In the genomic region with DNA sequence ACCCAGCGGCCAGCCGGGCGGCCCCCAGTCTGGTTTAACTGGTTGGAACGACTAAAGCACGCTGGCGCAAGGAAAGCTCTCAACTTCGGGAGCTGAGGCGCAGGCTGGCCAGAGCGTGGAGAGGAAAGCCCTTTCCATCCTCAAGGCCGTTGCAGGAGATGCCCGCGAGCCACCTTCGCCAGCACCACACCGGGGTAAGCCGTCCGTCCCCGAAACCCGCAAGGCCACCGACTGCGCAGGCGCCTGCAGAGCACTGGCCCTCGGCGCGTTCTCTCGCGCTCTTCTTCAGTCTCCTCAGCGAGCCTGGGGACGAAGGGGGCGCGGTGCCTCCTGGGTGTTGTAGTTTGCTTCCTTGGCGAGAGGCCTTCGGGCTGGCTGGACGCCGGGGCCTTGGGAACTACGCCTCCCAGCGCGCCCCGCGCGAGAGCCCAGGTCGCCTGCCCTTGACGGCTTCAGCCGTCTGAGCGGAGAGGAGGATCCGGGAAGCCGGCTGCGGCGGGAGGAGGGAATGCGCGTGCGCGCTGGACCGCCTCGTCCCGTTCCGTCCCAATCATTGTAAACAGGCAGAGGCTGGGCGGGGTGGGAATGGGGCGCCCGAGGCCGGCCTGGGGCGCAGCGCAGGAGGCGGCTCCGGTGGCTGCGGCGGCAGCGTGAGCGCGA, we compare ENCODE assay signal across 1 cellular context.
TF ChIP-seq lines count a peak whose summit lies in the region.

TSS of gene RALBP1 (plus strand) at position 531 of the 660 bp plus-strand sequence. CDS start 37,533 bp downstream, outside the sequence.

TF ChIP-seq in HepG2, 621 proteins besides CTCF, POLR2A, EP300 and RAD21 (continued from another document and continues in another):
- TF ChIP-seq, protein P1, sequence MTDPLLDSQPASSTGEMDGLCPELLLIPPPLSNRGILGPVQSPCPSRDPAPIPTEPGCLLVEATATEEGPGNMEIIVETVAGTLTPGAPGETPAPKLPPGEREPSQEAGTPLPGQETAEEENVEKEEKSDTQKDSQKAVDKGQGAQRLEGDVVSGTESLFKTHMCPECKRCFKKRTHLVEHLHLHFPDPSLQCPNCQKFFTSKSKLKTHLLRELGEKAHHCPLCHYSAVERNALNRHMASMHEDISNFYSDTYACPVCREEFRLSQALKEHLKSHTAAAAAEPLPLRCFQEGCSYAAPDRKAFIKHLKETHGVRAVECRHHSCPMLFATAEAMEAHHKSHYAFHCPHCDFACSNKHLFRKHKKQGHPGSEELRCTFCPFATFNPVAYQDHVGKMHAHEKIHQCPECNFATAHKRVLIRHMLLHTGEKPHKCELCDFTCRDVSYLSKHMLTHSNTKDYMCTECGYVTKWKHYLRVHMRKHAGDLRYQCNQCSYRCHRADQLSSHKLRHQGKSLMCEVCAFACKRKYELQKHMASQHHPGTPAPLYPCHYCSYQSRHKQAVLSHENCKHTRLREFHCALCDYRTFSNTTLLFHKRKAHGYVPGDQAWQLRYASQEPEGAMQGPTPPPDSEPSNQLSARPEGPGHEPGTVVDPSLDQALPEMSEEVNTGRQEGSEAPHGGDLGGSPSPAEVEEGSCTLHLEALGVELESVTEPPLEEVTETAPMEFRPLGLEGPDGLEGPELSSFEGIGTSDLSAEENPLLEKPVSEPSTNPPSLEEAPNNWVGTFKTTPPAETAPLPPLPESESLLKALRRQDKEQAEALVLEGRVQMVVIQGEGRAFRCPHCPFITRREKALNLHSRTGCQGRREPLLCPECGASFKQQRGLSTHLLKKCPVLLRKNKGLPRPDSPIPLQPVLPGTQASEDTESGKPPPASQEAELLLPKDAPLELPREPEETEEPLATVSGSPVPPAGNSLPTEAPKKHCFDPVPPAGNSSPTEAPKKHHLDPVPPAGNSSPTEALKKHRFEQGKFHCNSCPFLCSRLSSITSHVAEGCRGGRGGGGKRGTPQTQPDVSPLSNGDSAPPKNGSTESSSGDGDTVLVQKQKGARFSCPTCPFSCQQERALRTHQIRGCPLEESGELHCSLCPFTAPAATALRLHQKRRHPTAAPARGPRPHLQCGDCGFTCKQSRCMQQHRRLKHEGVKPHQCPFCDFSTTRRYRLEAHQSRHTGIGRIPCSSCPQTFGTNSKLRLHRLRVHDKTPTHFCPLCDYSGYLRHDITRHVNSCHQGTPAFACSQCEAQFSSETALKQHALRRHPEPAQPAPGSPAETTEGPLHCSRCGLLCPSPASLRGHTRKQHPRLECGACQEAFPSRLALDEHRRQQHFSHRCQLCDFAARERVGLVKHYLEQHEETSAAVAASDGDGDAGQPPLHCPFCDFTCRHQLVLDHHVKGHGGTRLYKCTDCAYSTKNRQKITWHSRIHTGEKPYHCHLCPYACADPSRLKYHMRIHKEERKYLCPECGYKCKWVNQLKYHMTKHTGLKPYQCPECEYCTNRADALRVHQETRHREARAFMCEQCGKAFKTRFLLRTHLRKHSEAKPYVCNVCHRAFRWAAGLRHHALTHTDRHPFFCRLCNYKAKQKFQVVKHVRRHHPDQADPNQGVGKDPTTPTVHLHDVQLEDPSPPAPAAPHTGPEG (CRISPR knock-in tag; IDR thresholded peaks at IDR 0.05) = no peak
- 0 out of 2 replicates have a peak, but pooled peaks have one; percentile 17 for TF ChIP-seq ZNF546 (CRISPR knock-in tag; conservative IDR thresholded peaks at IDR 0.05)
- no peak; the same call in none of the 2 replicates for TF ChIP-seq ELF1 (CRISPR knock-in tag; IDR thresholded peaks at IDR 0.05)
- TF ChIP-seq ZNF615 (CRISPR knock-in tag; IDR thresholded peaks at IDR 0.05; ENCODE audit: borderline replicate concordance) = no peak
- TF ChIP-seq NPAS2 (CRISPR knock-in tag; IDR thresholded peaks at IDR 0.05; ENCODE audit: borderline replicate concordance) = no peak
- TF ChIP-seq ZNF547 (CRISPR knock-in tag; IDR thresholded peaks at IDR 0.05) = no peak; the same call in 1 of the 2 replicates
- TF ChIP-seq POLR2AphosphoS2 (IDR thresholded peaks at IDR 0.05; ENCODE audit: low read depth, low read length) = no peak
- TF ChIP-seq ZNF788 (CRISPR knock-in tag; IDR thresholded peaks at IDR 0.05; ENCODE audit: borderline replicate concordance) = peak; percentile 88
- no peak for TF ChIP-seq SRF (IDR thresholded peaks at IDR 0.05; ENCODE audit: low read depth, low read length)
- no peak for TF ChIP-seq PRPF4 (IDR thresholded peaks at IDR 0.05; ENCODE audit: low read depth, low read length, poor library complexity, severe bottlenecking)
- TF ChIP-seq NCOA2 (CRISPR knock-in tag; IDR thresholded peaks at IDR 0.05) = peak; percentile 44; the same call in 1 of the 2 replicates
- TF ChIP-seq U2AF2 (IDR thresholded peaks at IDR 0.05; ENCODE audit: low read depth, low read length) = no peak
- no peak; the same call in 1 of the 2 replicates for TF ChIP-seq SIN3B (IDR thresholded peaks at IDR 0.05; ENCODE audit: low read length)
- TF ChIP-seq, protein P2, sequence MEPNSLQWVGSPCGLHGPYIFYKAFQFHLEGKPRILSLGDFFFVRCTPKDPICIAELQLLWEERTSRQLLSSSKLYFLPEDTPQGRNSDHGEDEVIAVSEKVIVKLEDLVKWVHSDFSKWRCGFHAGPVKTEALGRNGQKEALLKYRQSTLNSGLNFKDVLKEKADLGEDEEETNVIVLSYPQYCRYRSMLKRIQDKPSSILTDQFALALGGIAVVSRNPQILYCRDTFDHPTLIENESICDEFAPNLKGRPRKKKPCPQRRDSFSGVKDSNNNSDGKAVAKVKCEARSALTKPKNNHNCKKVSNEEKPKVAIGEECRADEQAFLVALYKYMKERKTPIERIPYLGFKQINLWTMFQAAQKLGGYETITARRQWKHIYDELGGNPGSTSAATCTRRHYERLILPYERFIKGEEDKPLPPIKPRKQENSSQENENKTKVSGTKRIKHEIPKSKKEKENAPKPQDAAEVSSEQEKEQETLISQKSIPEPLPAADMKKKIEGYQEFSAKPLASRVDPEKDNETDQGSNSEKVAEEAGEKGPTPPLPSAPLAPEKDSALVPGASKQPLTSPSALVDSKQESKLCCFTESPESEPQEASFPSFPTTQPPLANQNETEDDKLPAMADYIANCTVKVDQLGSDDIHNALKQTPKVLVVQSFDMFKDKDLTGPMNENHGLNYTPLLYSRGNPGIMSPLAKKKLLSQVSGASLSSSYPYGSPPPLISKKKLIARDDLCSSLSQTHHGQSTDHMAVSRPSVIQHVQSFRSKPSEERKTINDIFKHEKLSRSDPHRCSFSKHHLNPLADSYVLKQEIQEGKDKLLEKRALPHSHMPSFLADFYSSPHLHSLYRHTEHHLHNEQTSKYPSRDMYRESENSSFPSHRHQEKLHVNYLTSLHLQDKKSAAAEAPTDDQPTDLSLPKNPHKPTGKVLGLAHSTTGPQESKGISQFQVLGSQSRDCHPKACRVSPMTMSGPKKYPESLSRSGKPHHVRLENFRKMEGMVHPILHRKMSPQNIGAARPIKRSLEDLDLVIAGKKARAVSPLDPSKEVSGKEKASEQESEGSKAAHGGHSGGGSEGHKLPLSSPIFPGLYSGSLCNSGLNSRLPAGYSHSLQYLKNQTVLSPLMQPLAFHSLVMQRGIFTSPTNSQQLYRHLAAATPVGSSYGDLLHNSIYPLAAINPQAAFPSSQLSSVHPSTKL (CRISPR knock-in tag; IDR thresholded peaks at IDR 0.05) = no peak; the same call in 1 of the 2 replicates
- TF ChIP-seq CCDC6 (CRISPR knock-in tag; IDR thresholded peaks at IDR 0.05) = no peak
- no peak for TF ChIP-seq NFIB (CRISPR knock-in tag; IDR thresholded peaks at IDR 0.05; ENCODE audit: borderline replicate concordance)
- TF ChIP-seq ATF3 (CRISPR knock-in tag; IDR thresholded peaks at IDR 0.05) = no peak
- TF ChIP-seq ZNF331 (CRISPR knock-in tag; IDR thresholded peaks at IDR 0.05) = peak; percentile 100
- peak; percentile 51; the same call in 1 of the 2 replicates for TF ChIP-seq ZNF276 (CRISPR knock-in tag; IDR thresholded peaks at IDR 0.05; ENCODE audit: low read depth)
- TF ChIP-seq TBL1XR1 (IDR thresholded peaks at IDR 0.05; ENCODE audit: borderline replicate concordance, low read length, partially characterized antibody) = peak; percentile 57
- no peak for TF ChIP-seq ZNF569 (CRISPR knock-in tag; IDR thresholded peaks at IDR 0.05; ENCODE audit: borderline replicate concordance)
- TF ChIP-seq FOXP1 (IDR thresholded peaks at IDR 0.05) = no peak
- 0 out of 2 replicates have a peak, but pooled peaks have one; percentile 18 for TF ChIP-seq FOXP1 (CRISPR knock-in tag; IDR thresholded peaks at IDR 0.05)
- no peak for TF ChIP-seq ZNF749 (CRISPR knock-in tag; IDR thresholded peaks at IDR 0.05; ENCODE audit: borderline replicate concordance)
- no peak for TF ChIP-seq ZNF766 (CRISPR knock-in tag; IDR thresholded peaks at IDR 0.05; ENCODE audit: borderline replicate concordance)
- TF ChIP-seq, protein P3, sequence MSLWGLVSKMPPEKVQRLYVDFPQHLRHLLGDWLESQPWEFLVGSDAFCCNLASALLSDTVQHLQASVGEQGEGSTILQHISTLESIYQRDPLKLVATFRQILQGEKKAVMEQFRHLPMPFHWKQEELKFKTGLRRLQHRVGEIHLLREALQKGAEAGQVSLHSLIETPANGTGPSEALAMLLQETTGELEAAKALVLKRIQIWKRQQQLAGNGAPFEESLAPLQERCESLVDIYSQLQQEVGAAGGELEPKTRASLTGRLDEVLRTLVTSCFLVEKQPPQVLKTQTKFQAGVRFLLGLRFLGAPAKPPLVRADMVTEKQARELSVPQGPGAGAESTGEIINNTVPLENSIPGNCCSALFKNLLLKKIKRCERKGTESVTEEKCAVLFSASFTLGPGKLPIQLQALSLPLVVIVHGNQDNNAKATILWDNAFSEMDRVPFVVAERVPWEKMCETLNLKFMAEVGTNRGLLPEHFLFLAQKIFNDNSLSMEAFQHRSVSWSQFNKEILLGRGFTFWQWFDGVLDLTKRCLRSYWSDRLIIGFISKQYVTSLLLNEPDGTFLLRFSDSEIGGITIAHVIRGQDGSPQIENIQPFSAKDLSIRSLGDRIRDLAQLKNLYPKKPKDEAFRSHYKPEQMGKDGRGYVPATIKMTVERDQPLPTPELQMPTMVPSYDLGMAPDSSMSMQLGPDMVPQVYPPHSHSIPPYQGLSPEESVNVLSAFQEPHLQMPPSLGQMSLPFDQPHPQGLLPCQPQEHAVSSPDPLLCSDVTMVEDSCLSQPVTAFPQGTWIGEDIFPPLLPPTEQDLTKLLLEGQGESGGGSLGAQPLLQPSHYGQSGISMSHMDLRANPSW (CRISPR knock-in tag; IDR thresholded peaks at IDR 0.05; ENCODE audit: borderline replicate concordance) = no peak
- TF ChIP-seq KAT2B (IDR thresholded peaks at IDR 0.05; ENCODE audit: borderline replicate concordance, low read depth, low read length) = no peak
- peak; percentile 96 for TF ChIP-seq RBFOX2 (IDR thresholded peaks at IDR 0.05; ENCODE audit: low read depth, low read length)
- no peak for TF ChIP-seq ZNF101 (CRISPR knock-in tag; IDR thresholded peaks at IDR 0.05; ENCODE audit: borderline replicate concordance, low read depth)
- 0 out of 2 replicates have a peak, but pooled peaks have one; percentile 36 for TF ChIP-seq TP53 (CRISPR knock-in tag; conservative IDR thresholded peaks at IDR 0.05)
- peak; percentile 86 for TF ChIP-seq ZFX (CRISPR knock-in tag; IDR thresholded peaks at IDR 0.05; ENCODE audit: low read depth)
- TF ChIP-seq NONO (IDR thresholded peaks at IDR 0.05) = no peak
- peak; percentile 72; the same call in 1 of the 2 replicates for TF ChIP-seq NONO (CRISPR knock-in tag; conservative IDR thresholded peaks at IDR 0.05)
- TF ChIP-seq, protein P4, sequence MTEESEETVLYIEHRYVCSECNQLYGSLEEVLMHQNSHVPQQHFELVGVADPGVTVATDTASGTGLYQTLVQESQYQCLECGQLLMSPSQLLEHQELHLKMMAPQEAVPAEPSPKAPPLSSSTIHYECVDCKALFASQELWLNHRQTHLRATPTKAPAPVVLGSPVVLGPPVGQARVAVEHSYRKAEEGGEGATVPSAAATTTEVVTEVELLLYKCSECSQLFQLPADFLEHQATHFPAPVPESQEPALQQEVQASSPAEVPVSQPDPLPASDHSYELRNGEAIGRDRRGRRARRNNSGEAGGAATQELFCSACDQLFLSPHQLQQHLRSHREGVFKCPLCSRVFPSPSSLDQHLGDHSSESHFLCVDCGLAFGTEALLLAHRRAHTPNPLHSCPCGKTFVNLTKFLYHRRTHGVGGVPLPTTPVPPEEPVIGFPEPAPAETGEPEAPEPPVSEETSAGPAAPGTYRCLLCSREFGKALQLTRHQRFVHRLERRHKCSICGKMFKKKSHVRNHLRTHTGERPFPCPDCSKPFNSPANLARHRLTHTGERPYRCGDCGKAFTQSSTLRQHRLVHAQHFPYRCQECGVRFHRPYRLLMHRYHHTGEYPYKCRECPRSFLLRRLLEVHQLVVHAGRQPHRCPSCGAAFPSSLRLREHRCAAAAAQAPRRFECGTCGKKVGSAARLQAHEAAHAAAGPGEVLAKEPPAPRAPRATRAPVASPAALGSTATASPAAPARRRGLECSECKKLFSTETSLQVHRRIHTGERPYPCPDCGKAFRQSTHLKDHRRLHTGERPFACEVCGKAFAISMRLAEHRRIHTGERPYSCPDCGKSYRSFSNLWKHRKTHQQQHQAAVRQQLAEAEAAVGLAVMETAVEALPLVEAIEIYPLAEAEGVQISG (CRISPR knock-in tag; IDR thresholded peaks at IDR 0.05) = peak; percentile 64
- TF ChIP-seq FOXA1 (IDR thresholded peaks at IDR 0.05) = no peak
- TF ChIP-seq FOXA1 (CRISPR knock-in tag; IDR thresholded peaks at IDR 0.05) = peak; percentile 87
- no peak for TF ChIP-seq GRHL1 (CRISPR knock-in tag; conservative IDR thresholded peaks at IDR 0.05)
- no peak for TF ChIP-seq TAF15 (IDR thresholded peaks at IDR 0.05; ENCODE audit: low read depth, low read length, poor library complexity, severe bottlenecking)
- TF ChIP-seq ZFP36L1 (CRISPR knock-in tag; IDR thresholded peaks at IDR 0.05) = no peak
- peak; percentile 86 for TF ChIP-seq CBX1 (IDR thresholded peaks at IDR 0.05; ENCODE audit: low read depth)
- no peak for TF ChIP-seq GTF3A (CRISPR knock-in tag; conservative IDR thresholded peaks at IDR 0.05)
